In the genomic region with DNA sequence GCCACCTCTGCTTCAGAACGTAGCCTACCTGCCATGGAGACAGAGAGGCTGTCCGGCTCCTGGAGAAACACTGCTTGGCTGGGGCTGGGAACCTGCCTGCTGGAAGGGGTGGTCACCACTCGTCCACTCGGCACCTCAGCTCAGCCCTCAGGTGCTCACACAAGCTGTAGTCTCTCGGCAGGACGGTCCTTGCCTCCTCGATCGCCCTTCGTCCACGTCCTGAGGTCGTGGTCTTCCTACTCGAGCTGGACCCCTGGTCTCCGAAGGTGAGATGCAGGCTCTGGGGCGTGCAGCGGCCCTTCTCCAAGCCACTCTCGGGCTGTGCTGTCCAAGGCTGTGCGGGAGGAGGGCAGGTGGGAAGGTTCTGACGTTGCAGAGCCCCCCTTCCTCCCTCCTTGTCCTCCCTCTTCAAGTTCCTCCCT, we compare ENCODE assay signal across 2 cellular contexts.
TF ChIP-seq lines count a peak whose summit lies in the region.

Gene TBX10 (minus strand): TSS at position 326 of the 422 bp plus-strand sequence. CDS start 291 bp downstream, at position 35.

TF ChIP-seq in K562, 482 proteins besides CTCF, POLR2A, EP300 and RAD21:
- 0 out of 2 replicates have a peak, but pooled peaks have one; percentile 2 for TF ChIP-seq POLR2G (IDR thresholded peaks at IDR 0.05; ENCODE audit: low read depth, low read length)
- TF ChIP-seq, protein P1, sequence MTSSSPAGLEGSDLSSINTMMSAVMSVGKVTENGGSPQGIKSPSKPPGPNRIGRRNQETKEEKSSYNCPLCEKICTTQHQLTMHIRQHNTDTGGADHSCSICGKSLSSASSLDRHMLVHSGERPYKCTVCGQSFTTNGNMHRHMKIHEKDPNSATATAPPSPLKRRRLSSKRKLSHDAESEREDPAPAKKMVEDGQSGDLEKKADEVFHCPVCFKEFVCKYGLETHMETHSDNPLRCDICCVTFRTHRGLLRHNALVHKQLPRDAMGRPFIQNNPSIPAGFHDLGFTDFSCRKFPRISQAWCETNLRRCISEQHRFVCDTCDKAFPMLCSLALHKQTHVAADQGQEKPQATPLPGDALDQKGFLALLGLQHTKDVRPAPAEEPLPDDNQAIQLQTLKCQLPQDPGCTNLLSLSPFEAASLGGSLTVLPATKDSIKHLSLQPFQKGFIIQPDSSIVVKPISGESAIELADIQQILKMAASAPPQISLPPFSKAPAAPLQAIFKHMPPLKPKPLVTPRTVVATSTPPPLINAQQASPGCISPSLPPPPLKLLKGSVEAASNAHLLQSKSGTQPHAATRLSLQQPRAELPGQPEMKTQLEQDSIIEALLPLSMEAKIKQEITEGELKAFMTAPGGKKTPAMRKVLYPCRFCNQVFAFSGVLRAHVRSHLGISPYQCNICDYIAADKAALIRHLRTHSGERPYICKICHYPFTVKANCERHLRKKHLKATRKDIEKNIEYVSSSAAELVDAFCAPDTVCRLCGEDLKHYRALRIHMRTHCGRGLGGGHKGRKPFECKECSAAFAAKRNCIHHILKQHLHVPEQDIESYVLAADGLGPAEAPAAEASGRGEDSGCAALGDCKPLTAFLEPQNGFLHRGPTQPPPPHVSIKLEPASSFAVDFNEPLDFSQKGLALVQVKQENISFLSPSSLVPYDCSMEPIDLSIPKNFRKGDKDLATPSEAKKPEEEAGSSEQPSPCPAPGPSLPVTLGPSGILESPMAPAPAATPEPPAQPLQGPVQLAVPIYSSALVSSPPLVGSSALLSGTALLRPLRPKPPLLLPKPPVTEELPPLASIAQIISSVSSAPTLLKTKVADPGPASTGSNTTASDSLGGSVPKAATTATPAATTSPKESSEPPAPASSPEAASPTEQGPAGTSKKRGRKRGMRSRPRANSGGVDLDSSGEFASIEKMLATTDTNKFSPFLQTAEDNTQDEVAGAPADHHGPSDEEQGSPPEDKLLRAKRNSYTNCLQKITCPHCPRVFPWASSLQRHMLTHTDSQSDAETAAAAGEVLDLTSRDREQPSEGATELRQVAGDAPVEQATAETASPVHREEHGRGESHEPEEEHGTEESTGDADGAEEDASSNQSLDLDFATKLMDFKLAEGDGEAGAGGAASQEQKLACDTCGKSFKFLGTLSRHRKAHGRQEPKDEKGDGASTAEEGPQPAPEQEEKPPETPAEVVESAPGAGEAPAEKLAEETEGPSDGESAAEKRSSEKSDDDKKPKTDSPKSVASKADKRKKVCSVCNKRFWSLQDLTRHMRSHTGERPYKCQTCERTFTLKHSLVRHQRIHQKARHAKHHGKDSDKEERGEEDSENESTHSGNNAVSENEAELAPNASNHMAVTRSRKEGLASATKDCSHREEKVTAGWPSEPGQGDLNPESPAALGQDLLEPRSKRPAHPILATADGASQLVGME (CRISPR knock-in tag; IDR thresholded peaks at IDR 0.05), result no peak

TF ChIP-seq in HepG2, 621 proteins besides CTCF, POLR2A, EP300 and RAD21:
- TF ChIP-seq SAFB2 (CRISPR knock-in tag; IDR thresholded peaks at IDR 0.05; ENCODE audit: borderline replicate concordance, low read depth) (0 out of 2 replicates have a peak, but pooled peaks have one; percentile 6), ZNF354B (CRISPR knock-in tag; IDR thresholded peaks at IDR 0.05) (no peak)
